Comparison of ENCODE assay signal across 20 cellular contexts in the genomic region with DNA sequence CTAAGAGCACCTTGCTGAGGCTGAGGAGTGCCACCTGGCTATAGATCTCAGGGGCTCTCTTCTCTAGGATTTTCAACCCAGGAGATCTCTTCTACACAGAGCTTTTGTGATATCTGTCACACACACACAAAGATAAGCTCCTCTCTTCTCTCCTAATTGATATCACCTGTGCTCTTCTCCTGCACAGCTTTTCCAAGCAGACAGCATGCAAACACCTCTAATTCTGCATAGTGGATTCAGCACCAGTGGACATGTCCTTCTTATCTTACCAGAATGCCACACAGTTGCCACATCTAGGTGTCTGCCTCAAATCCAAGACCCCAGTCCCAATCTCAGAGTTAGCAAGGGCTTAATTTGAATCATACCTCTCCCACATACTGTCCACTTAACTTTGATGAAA. TPM values are rescaled to one million over a fixed set of nuclear protein-coding genes. Genes with fewer than 3 reads are reported as not detected.
"Had no signal": no experiment of that assay in that cellular context is flagged by ENCODE, and none has a peak within 500 bp of the region (broad histone marks: within the 10 kb centered on the region; RNA-seq: fewer than 3 reads in every experiment).

No MANE protein-coding gene starts in this region.

- H3K27me3 ChIP-seq: dorsolateral prefrontal cortex, esophagus squamous epithelium, gastrocnemius medialis, heart right ventricle, left lung had no signal

- DNase-seq: dermis blood vessel endothelial cell; dorsolateral prefrontal cortex; effector CD4-positive, alpha-beta T cell; effector memory CD4-positive, alpha-beta T cell; esophagus squamous epithelium; foreskin melanocyte; gastrocnemius medialis; glutamatergic neuron; head of caudate nucleus; heart right ventricle; hippocampal formation; left cardiac atrium; left lung; left ventricle myocardium superior; lower lobe of right lung; mesenchymal stem cell; mucosa of descending colon; naive B cell had no signal

- H3K4me3 ChIP-seq: coronary artery, dorsolateral prefrontal cortex, esophagus squamous epithelium, gastrocnemius medialis, heart right ventricle, left lung, lower lobe of right lung, mucosa of descending colon had no signal

- H3K9me3 ChIP-seq: esophagus squamous epithelium, gastrocnemius medialis, heart right ventricle, left lung, lower lobe of right lung, mucosa of descending colon had no signal

- H3K27ac ChIP-seq: coronary artery, dorsolateral prefrontal cortex, esophagus squamous epithelium, gastrocnemius medialis, heart right ventricle, left lung, lower lobe of right lung had no signal

- ATAC-seq: gastrocnemius medialis, heart right ventricle, left cardiac atrium, left lung, left ventricle myocardium superior, lower lobe of right lung, mucosa of descending colon had no signal

- H3K4me1 ChIP-seq: gastrocnemius medialis, heart right ventricle, left lung, lower lobe of right lung had no signal

- H3K36me3 ChIP-seq: esophagus squamous epithelium, gastrocnemius medialis, heart right ventricle, left lung, lower lobe of right lung had no signal

RNA-seq across cellular contexts. Expression of a gene that starts 43.9 kb away (rescaled TPM):
- polyA plus RNA-seq: endothelial cell of umbilical vein had no signal
